In the genomic region with DNA sequence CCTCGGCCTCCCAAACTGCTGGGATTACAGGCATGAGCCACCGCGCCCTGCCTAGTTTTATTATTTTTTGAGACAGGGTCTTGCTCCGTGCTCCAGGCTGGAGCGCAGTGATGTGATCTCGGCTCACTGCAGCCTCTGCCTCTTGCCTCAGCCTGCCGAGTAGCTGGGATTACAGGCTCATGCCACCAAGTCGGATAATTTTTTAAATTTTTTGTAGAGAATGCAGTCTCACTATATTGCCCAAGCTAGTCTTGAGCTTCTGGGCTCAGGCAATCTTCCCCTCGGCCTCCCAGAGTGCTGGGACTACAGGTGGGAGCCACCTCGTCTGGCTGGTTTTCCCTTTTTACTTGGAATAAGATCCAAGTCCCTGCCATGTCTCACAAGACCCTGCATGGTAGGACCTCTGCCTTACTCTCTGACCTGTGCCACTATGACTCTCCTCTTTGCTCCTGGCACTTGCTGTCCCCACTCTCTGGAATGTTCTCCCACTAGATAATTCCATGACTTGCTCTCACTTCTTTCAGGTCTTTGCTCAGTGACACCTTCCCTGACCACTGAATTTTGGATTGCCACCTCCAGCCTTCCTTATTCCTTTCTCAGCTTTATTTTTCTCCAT, we compare ENCODE assay signal across 27 cellular contexts. TPM values are rescaled to one million over a fixed set of nuclear protein-coding genes. Genes with fewer than 3 reads are reported as not detected.
"Had no signal": no experiment of that assay in that cellular context is flagged by ENCODE, and none has a peak within 500 bp of the region (broad histone marks: within the 10 kb centered on the region; RNA-seq: fewer than 3 reads in every experiment).

No MANE protein-coding gene starts in this region.

- H3K36me3 Mint-ChIP-seq: activated CD8-positive, alpha-beta memory T cell treated with anti-CD3 and anti-CD28 coated beads, Interleukin-2, amount 10 ng/mL, durations not matched to agents 7 days and 5 days; activated naive CD8-positive, alpha-beta T cell treated with anti-CD3 and anti-CD28 coated beads for 36 hours; T-cell had no signal

- H3K9me3 ChIP-seq: adrenal gland, body of pancreas, right lobe of liver, thyroid gland, upper lobe of left lung had no signal

- H3K9me3 Mint-ChIP-seq: activated naive CD8-positive, alpha-beta T cell treated with anti-CD3 and anti-CD28 coated beads for 36 hours; nephron; stimulated activated naive CD8-positive, alpha-beta T cell treated with anti-CD3 and anti-CD28 coated beads, Interleukin-15, amount 100 ng/mL, for 72 hours; T-cell; T-helper 2 cell treated with Interferon-gamma antibody and Interleukin-4, amounts not matched to agents 5 μg/mL and 100 μg/mL, for 36 hours had no signal

- H3K27ac Mint-ChIP-seq: activated CD8-positive, alpha-beta memory T cell treated with anti-CD3 and anti-CD28 coated beads, Interleukin-2, amount 10 ng/mL, durations not matched to agents 7 days and 5 days; activated CD8-positive, alpha-beta T cell treated with anti-CD3 and anti-CD28 coated beads, Interleukin-2, amount 10 ng/mL, durations not matched to agents 7 days and 5 days; activated naive CD8-positive, alpha-beta T cell treated with anti-CD3 and anti-CD28 coated beads for 36 hours; T-helper 2 cell treated with Interferon-gamma antibody and Interleukin-4, amounts not matched to agents 5 μg/mL and 100 μg/mL, for 36 hours had no signal

- H3K79me2 ChIP-seq: hepatocyte had no signal

- H3K4me1 ChIP-seq: adrenal gland, body of pancreas, right lobe of liver, thyroid gland, upper lobe of left lung had no signal

- H3K4me3 Mint-ChIP-seq: activated CD8-positive, alpha-beta memory T cell treated with anti-CD3 and anti-CD28 coated beads, Interleukin-2, amount 10 ng/mL, durations not matched to agents 7 days and 5 days; activated CD8-positive, alpha-beta T cell treated with anti-CD3 and anti-CD28 coated beads, Interleukin-2, amount 10 ng/mL, durations not matched to agents 7 days and 5 days; activated naive CD8-positive, alpha-beta T cell treated with anti-CD3 and anti-CD28 coated beads for 36 hours; nephron; stimulated activated naive CD8-positive, alpha-beta T cell treated with anti-CD3 and anti-CD28 coated beads, Interleukin-15, amount 100 ng/mL, for 72 hours; T-cell; T-helper 2 cell treated with Interferon-gamma antibody and Interleukin-4, amounts not matched to agents 5 μg/mL and 100 μg/mL, for 36 hours had no signal

- DNase-seq: activated CD4-positive, alpha-beta T cell treated with anti-CD3 and anti-CD28 coated beads, Interleukin-2, amount 50 U/mL, for 1 hour; activated CD4-positive, CD25-positive, alpha-beta regulatory T cell; activated CD8-positive, alpha-beta memory T cell treated with anti-CD3 and anti-CD28 coated beads, Interleukin-2, amount 10 ng/mL, durations not matched to agents 7 days and 5 days; activated CD8-positive, alpha-beta T cell treated with anti-CD3 and anti-CD28 coated beads, Interleukin-2, amount 10 ng/mL, durations not matched to agents 7 days and 5 days; activated naive CD4-positive, alpha-beta T cell; activated naive CD8-positive, alpha-beta T cell treated with anti-CD3 and anti-CD28 coated beads for 36 hours; activated T-cell treated with anti-CD3 and anti-CD28 coated beads, Interleukin-2, amount 50 U/mL, for 48 hours; adrenal gland; aorta; body of pancreas; dermis blood vessel endothelial cell; effector CD4-positive, alpha-beta T cell; left cardiac atrium; left ventricle myocardium superior; right lobe of liver; stimulated activated CD4-positive, alpha-beta T cell treated with anti-CD3 and anti-CD28 coated beads, Interleukin-2, amount 100 ng/mL, for 48 hours; stimulated activated naive CD8-positive, alpha-beta T cell treated with anti-CD3 and anti-CD28 coated beads, Interleukin-15, amount 100 ng/mL, for 72 hours; substantia nigra; T-cell; thyroid gland; upper lobe of left lung had no signal

- ATAC-seq: activated CD8-positive, alpha-beta memory T cell treated with anti-CD3 and anti-CD28 coated beads, Interleukin-2, amount 10 ng/mL, durations not matched to agents 7 days and 5 days; activated CD8-positive, alpha-beta T cell treated with anti-CD3 and anti-CD28 coated beads, Interleukin-2, amount 10 ng/mL, durations not matched to agents 7 days and 5 days; body of pancreas; left cardiac atrium; left ventricle myocardium superior; right lobe of liver; stimulated activated naive CD8-positive, alpha-beta T cell treated with anti-CD3 and anti-CD28 coated beads, Interleukin-15, amount 100 ng/mL, for 72 hours; T-cell had no signal

- H3K4me2 ChIP-seq: hepatocyte had no signal

- H3K27ac ChIP-seq: adrenal gland, body of pancreas, epithelial cell of prostate, hepatocyte, right lobe of liver, thyroid gland, upper lobe of left lung had no signal

- H3K27me3 ChIP-seq: adrenal gland, hepatocyte, right lobe of liver, thyroid gland, upper lobe of left lung had no signal

- H2AFZ ChIP-seq: hepatocyte had no signal

RNA-seq across cellular contexts. Expression of gene ESPL1, which starts 28.3 kb away (rescaled TPM):
- total RNA-seq: body of pancreas had no signal

RNA-seq across cellular contexts. Expression of gene ITGB7, which starts 32.7 kb away (rescaled TPM):
- total RNA-seq: frontal cortex, lung microvascular endothelial cell had no signal
